In genomic region chr18:74518456-74519315, GRCh38 we compare ENCODE assay signal across 1 cellular context.
TF ChIP-seq lines count a peak whose summit lies in the region.

No MANE protein-coding gene starts in this region.

TF ChIP-seq in HepG2, 621 proteins besides CTCF, POLR2A, EP300 and RAD21:
- TF ChIP-seq ISL2 (CRISPR knock-in tag; IDR thresholded peaks at IDR 0.05) (no peak), ZNF276 (CRISPR knock-in tag; IDR thresholded peaks at IDR 0.05; ENCODE audit: low read depth) (no peak), ZMYM4 (CRISPR knock-in tag; IDR thresholded peaks at IDR 0.05) (no peak), FLYWCH1 (CRISPR knock-in tag; IDR thresholded peaks at IDR 0.05) (no peak), HNF1B (CRISPR knock-in tag; IDR thresholded peaks at IDR 0.05) (no peak), ZNF160 (CRISPR knock-in tag; IDR thresholded peaks at IDR 0.05) (no peak), ZNF136 (CRISPR knock-in tag; IDR thresholded peaks at IDR 0.05; ENCODE audit: low read depth) (no peak), SAFB2 (CRISPR knock-in tag; IDR thresholded peaks at IDR 0.05; ENCODE audit: borderline replicate concordance, low read depth) (no peak), HNRNPUL1 (IDR thresholded peaks at IDR 0.05; ENCODE audit: low read depth, low read length) (no peak), CENPT (CRISPR knock-in tag; IDR thresholded peaks at IDR 0.05; ENCODE audit: low read depth) (no peak), ZNF616 (CRISPR knock-in tag; IDR thresholded peaks at IDR 0.05; ENCODE audit: low read depth) (no peak), ZNF20 (CRISPR knock-in tag; IDR thresholded peaks at IDR 0.05) (no peak), MYC (CRISPR knock-in tag; IDR thresholded peaks at IDR 0.05; ENCODE audit: borderline replicate concordance) (no peak), AHDC1 (CRISPR knock-in tag; IDR thresholded peaks at IDR 0.05; ENCODE audit: borderline replicate concordance) (no peak)
- TF ChIP-seq, protein P1, sequence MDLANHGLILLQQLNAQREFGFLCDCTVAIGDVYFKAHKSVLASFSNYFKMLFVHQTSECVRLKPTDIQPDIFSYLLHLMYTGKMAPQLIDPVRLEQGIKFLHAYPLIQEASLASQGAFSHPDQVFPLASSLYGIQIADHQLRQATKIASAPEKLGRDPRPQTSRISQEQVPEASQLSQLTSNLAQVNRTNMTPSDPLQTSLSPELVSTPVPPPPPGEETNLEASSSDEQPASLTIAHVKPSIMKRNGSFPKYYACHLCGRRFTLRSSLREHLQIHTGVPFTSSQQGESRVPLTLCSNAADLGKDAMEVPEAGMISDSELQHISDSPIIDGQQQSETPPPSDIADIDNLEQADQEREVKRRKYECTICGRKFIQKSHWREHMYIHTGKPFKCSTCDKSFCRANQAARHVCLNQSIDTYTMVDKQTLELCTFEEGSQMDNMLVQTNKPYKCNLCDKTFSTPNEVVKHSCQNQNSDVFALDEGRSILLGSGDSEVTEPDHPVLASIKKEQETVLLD (CRISPR knock-in tag; IDR thresholded peaks at IDR 0.05; ENCODE audit: low read depth): no peak
- TF ChIP-seq, protein P2, sequence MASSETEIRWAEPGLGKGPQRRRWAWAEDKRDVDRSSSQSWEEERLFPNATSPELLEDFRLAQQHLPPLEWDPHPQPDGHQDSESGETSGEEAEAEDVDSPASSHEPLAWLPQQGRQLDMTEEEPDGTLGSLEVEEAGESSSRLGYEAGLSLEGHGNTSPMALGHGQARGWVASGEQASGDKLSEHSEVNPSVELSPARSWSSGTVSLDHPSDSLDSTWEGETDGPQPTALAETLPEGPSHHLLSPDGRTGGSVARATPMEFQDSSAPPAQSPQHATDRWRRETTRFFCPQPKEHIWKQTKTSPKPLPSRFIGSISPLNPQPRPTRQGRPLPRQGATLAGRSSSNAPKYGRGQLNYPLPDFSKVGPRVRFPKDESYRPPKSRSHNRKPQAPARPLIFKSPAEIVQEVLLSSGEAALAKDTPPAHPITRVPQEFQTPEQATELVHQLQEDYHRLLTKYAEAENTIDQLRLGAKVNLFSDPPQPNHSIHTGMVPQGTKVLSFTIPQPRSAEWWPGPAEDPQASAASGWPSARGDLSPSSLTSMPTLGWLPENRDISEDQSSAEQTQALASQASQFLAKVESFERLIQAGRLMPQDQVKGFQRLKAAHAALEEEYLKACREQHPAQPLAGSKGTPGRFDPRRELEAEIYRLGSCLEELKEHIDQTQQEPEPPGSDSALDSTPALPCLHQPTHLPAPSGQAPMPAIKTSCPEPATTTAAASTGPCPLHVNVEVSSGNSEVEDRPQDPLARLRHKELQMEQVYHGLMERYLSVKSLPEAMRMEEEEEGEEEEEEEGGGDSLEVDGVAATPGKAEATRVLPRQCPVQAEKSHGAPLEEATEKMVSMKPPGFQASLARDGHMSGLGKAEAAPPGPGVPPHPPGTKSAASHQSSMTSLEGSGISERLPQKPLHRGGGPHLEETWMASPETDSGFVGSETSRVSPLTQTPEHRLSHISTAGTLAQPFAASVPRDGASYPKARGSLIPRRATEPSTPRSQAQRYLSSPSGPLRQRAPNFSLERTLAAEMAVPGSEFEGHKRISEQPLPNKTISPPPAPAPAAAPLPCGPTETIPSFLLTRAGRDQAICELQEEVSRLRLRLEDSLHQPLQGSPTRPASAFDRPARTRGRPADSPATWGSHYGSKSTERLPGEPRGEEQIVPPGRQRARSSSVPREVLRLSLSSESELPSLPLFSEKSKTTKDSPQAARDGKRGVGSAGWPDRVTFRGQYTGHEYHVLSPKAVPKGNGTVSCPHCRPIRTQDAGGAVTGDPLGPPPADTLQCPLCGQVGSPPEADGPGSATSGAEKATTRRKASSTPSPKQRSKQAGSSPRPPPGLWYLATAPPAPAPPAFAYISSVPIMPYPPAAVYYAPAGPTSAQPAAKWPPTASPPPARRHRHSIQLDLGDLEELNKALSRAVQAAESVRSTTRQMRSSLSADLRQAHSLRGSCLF (CRISPR knock-in tag; IDR thresholded peaks at IDR 0.05; ENCODE audit: borderline replicate concordance): no peak
